ENCODE assay signal across 26 cellular contexts in genomic region chr10:83698899-83699298, GRCh38.
"Had no signal": no experiment of that assay in that cellular context is flagged by ENCODE, and none has a peak within 500 bp of the region (broad histone marks: within the 10 kb centered on the region; RNA-seq: fewer than 3 reads in every experiment).

No MANE protein-coding gene starts in this region.

- ATAC-seq: stimulated activated effector memory CD8-positive, alpha-beta T cell treated with anti-CD3 and anti-CD28 coated beads, Interleukin-12 subunit alpha, Interleukin-12 subunit beta, amount 100 ng/mL, for 72 hours; stimulated activated memory B cell treated with anti-CD40 and anti-IgM and Interleukin-4, amounts not matched to agents 10 μg/mL and 1 μg/mL and 100 μg/mL, for 72 hours; stimulated activated naive B cell treated with anti-CD40 and anti-IgM and Interleukin-4, amounts not matched to agents 10 μg/mL and 1 μg/mL and 100 μg/mL, for 72 hours; stimulated activated naive CD8-positive, alpha-beta T cell treated with anti-CD3 and anti-CD28 coated beads, Interleukin-15, amount 100 ng/mL, for 72 hours; stimulated activated naive CD8-positive, alpha-beta T cell treated with anti-CD3 and anti-CD28 coated beads, Interleukin-15, Interleukin-2, amounts not matched to agents 100 U/mL and 50 U/mL, for 24 hours; upper lobe of right lung had no signal

- DNase-seq: stimulated activated CD4-positive, alpha-beta T cell treated with anti-CD3 and anti-CD28 coated beads, Interleukin-2, amount 100 ng/mL, for 48 hours; stimulated activated CD4-positive, alpha-beta T cell treated with anti-CD3 and anti-CD28 coated beads, Interleukin-4, amount 100 ng/mL, for 1 hour; stimulated activated CD4-positive, alpha-beta T cell treated with anti-CD3 and anti-CD28 coated beads, Interleukin-4, amount 100 ng/mL, for 24 hours; stimulated activated CD4-positive, alpha-beta T cell treated with anti-CD3 and anti-CD28 coated beads, Interleukin-4, amount 100 ng/mL, for 4 hours; stimulated activated CD8-positive, alpha-beta memory T cell treated with anti-CD3 and anti-CD28 coated beads, Interleukin-4, amount 100 ng/mL, for 48 hours; stimulated activated naive B cell treated with anti-CD40 and anti-IgM and Interleukin-4, amounts not matched to agents 10 μg/mL and 1 μg/mL and 100 μg/mL, for 72 hours; stimulated activated naive CD4-positive, alpha-beta T cell; stimulated activated naive CD4-positive, alpha-beta T cell treated with Interleukin-2 at 50 U/mL for 16 hours; stimulated activated naive CD8-positive, alpha-beta T cell treated with anti-CD3 and anti-CD28 coated beads, Interleukin-15, amount 100 ng/mL, for 72 hours; stimulated activated naive CD8-positive, alpha-beta T cell treated with anti-CD3 and anti-CD28 coated beads, Interleukin-15, Interleukin-2, amounts not matched to agents 100 U/mL and 50 U/mL, for 24 hours; stomach; substantia nigra; testis; thyroid gland; tibial artery; transverse colon; trophoblast cell; upper lobe of left lung; upper lobe of right lung; uterus had no signal

- H3K9me3 ChIP-seq: stomach, suprapubic skin, testis, thoracic aorta, thyroid gland, tibial artery, tibial nerve, transverse colon, upper lobe of left lung, upper lobe of right lung, uterus, vagina had no signal

- H3K36me3 ChIP-seq: stomach, suprapubic skin, thoracic aorta, thyroid gland, tibial artery, tibial nerve, transverse colon, upper lobe of left lung, upper lobe of right lung, uterus, vagina had no signal

- H3K27me3 ChIP-seq: stomach, suprapubic skin, testis, thyroid gland, tibial artery, tibial nerve, transverse colon, upper lobe of left lung, upper lobe of right lung, uterus, vagina had no signal

- H3K27ac ChIP-seq: stomach, suprapubic skin, testis, thoracic aorta, thyroid gland, tibial artery, tibial nerve, transverse colon, upper lobe of left lung, upper lobe of right lung, uterus, vagina had no signal

- H3K4me3 ChIP-seq: stomach, suprapubic skin, testis, thoracic aorta, thyroid gland, tibial artery, tibial nerve, transverse colon, upper lobe of left lung, upper lobe of right lung, uterus, vagina had no signal

- H3K4me1 ChIP-seq: stomach, suprapubic skin, testis, thyroid gland, tibial artery, tibial nerve, transverse colon, upper lobe of left lung, upper lobe of right lung, uterus, vagina had no signal
